21 cellular contexts compared by ENCODE assay signal in genomic region chr1:216047821-216048220, GRCh38.
"Had no signal": no experiment of that assay in that cellular context is flagged by ENCODE, and none has a peak within 500 bp of the region (broad histone marks: within the 10 kb centered on the region; RNA-seq: fewer than 3 reads in every experiment).

No MANE protein-coding gene starts in this region.

- H3K9me3 ChIP-seq: adrenal gland, ascending aorta, gastroesophageal sphincter, ovary, prostate gland, right atrium auricular region, upper lobe of left lung had no signal

- H3K4me3 ChIP-seq: adrenal gland, ascending aorta, gastroesophageal sphincter, ovary, prostate gland, right atrium auricular region, upper lobe of left lung had no signal

- H3K4me1 ChIP-seq: adrenal gland, ascending aorta, gastroesophageal sphincter, prostate gland, right atrium auricular region, upper lobe of left lung had no signal

- H3K27ac ChIP-seq: adrenal gland, ascending aorta, gastroesophageal sphincter, ovary, prostate gland, right atrium auricular region, upper lobe of left lung had no signal

- ATAC-seq: activated CD8-positive, alpha-beta T cell treated with anti-CD3 and anti-CD28 coated beads, Interleukin-2, amount 10 ng/mL, durations not matched to agents 7 days and 5 days; activated naive CD4-positive, alpha-beta T cell treated with anti-CD3 and anti-CD28 coated beads, Interleukin-2, amount 50 U/mL, for 72 hours; gastroesophageal sphincter; left ventricle myocardium superior; naive thymus-derived CD8-positive, alpha-beta T cell had no signal

- H3K27me3 ChIP-seq: adrenal gland, ascending aorta, gastroesophageal sphincter, ovary, right atrium auricular region, upper lobe of left lung had no signal

- DNase-seq: activated CD4-positive, alpha-beta T cell treated with anti-CD3 and anti-CD28 coated beads for 1 hour; activated CD4-positive, alpha-beta T cell treated with anti-CD3 and anti-CD28 coated beads, Interleukin-2, amount 50 U/mL, for 1 hour; activated CD8-positive, alpha-beta T cell treated with anti-CD3 and anti-CD28 coated beads, Interleukin-2, amount 10 ng/mL, durations not matched to agents 7 days and 5 days; activated T-cell treated with anti-CD3 and anti-CD28 coated beads, Interleukin-2, amount 50 U/mL, for 1 hour; adrenal gland; effector CD4-positive, alpha-beta T cell; head of caudate nucleus; hypothalamus; left ventricle myocardium superior; mammary epithelial cell; naive thymus-derived CD8-positive, alpha-beta T cell; ovary; stimulated activated CD4-positive, alpha-beta T cell treated with anti-CD3 and anti-CD28 coated beads, Interleukin-4, amount 100 ng/mL, for 24 hours; stimulated activated naive CD4-positive, alpha-beta T cell treated with Interleukin-2 at 50 U/mL for 16 hours; T-helper 1 cell; upper lobe of left lung had no signal

- H3K36me3 ChIP-seq: adrenal gland, ascending aorta, gastroesophageal sphincter, ovary, prostate gland, right atrium auricular region, upper lobe of left lung had no signal
